In genomic region chrX:150370589-150371312, GRCh38 we compare ENCODE assay signal across 26 cellular contexts.
"Had no signal": no experiment of that assay in that cellular context is flagged by ENCODE, and none has a peak within 500 bp of the region (broad histone marks: within the 10 kb centered on the region; RNA-seq: fewer than 3 reads in every experiment).

No MANE protein-coding gene starts in this region.

- H3K4me3 Mint-ChIP-seq: activated CD4-positive, alpha-beta memory T cell treated with anti-CD3 and anti-CD28 coated beads, Interleukin-2, amount 10 ng/mL, durations not matched to agents 7 days and 5 days; activated T-cell treated with anti-CD3 and anti-CD28 coated beads, Interleukin-2, amount 50 U/mL, for 4 hours; central memory CD8-positive, alpha-beta T cell; naive B cell; T-helper 17 cell had no signal

- H3K4me1 ChIP-seq: parathyroid adenoma, right atrium auricular region had no signal

- H3K4me3 ChIP-seq: gastroesophageal sphincter, psoas muscle, right atrium auricular region, spleen, suprapubic skin, tibial artery had no signal

- H3K36me3 ChIP-seq: gastroesophageal sphincter, right atrium auricular region, spleen, suprapubic skin, tibial artery, WERI-Rb-1 had no signal

- H3K9me3 Mint-ChIP-seq: activated CD4-positive, alpha-beta memory T cell treated with anti-CD3 and anti-CD28 coated beads, Interleukin-2, amount 10 ng/mL, durations not matched to agents 7 days and 5 days; activated naive CD4-positive, alpha-beta T cell treated with anti-CD3 and anti-CD28 coated beads, Interleukin-2, amount 50 U/mL, for 72 hours; activated T-cell treated with anti-CD3 and anti-CD28 coated beads, Interleukin-2, amount 50 U/mL, for 4 hours; activated T-helper 2 cell treated with anti-CD3 and anti-CD28 coated beads, Interferon-gamma antibody, Interleukin-2, Interleukin-4, amounts not matched to agents 10 μg/mL and 5 μg/mL and 100 μg/mL, durations not matched to agents 14 hours and 24 hours and 36 hours; central memory CD8-positive, alpha-beta T cell had no signal

- H3K27ac ChIP-seq: gastroesophageal sphincter, parathyroid adenoma, psoas muscle, right atrium auricular region, spleen, suprapubic skin, WERI-Rb-1 had no signal

- H3K9me3 ChIP-seq: gastroesophageal sphincter, right atrium auricular region, spleen, suprapubic skin, tibial artery had no signal

- ATAC-seq: activated CD4-positive, CD25-positive, alpha-beta regulatory T cell treated with anti-CD3 and anti-CD28 coated beads, Interleukin-2, amount 50 U/mL, for 24 hours; activated naive CD4-positive, alpha-beta T cell treated with anti-CD3 and anti-CD28 coated beads, Interleukin-2, amount 50 U/mL, for 72 hours; activated T-cell treated with anti-CD3 and anti-CD28 coated beads, Interleukin-2, amount 50 U/mL, for 4 hours; gastroesophageal sphincter; left cardiac atrium; left ventricle myocardium superior; psoas muscle; T-helper 17 cell had no signal

- H3K27me3 Mint-ChIP-seq: activated CD4-positive, alpha-beta memory T cell treated with anti-CD3 and anti-CD28 coated beads, Interleukin-2, amount 10 ng/mL, durations not matched to agents 7 days and 5 days; central memory CD8-positive, alpha-beta T cell; naive B cell; T-helper 17 cell had no signal

- H2AFZ ChIP-seq: parathyroid adenoma had no signal

- H3K27me3 ChIP-seq: gastroesophageal sphincter, right atrium auricular region, spleen, suprapubic skin, tibial artery had no signal

- H3K27ac Mint-ChIP-seq: activated CD4-positive, alpha-beta memory T cell treated with anti-CD3 and anti-CD28 coated beads, Interleukin-2, amount 10 ng/mL, durations not matched to agents 7 days and 5 days; activated naive CD4-positive, alpha-beta T cell treated with anti-CD3 and anti-CD28 coated beads, Interleukin-2, amount 50 U/mL, for 72 hours; activated T-helper 2 cell treated with anti-CD3 and anti-CD28 coated beads, Interferon-gamma antibody, Interleukin-2, Interleukin-4, amounts not matched to agents 10 μg/mL and 5 μg/mL and 100 μg/mL, durations not matched to agents 14 hours and 24 hours and 36 hours; naive B cell; T-helper 17 cell had no signal

- H3K79me2 ChIP-seq: parathyroid adenoma had no signal

- DNase-seq: activated CD4-positive, alpha-beta memory T cell treated with anti-CD3 and anti-CD28 coated beads, Interleukin-2, amount 10 ng/mL, durations not matched to agents 7 days and 5 days; activated CD4-positive, alpha-beta T cell treated with anti-CD3 and anti-CD28 coated beads for 48 hours; activated naive CD4-positive, alpha-beta T cell; activated T-cell treated with anti-CD3 and anti-CD28 coated beads, Interleukin-2, amount 50 U/mL, for 4 hours; anterior cingulate cortex; effector memory CD4-positive, alpha-beta T cell; hippocampal formation; left cardiac atrium; left ventricle myocardium superior; naive B cell; nucleus accumbens; psoas muscle; spleen; stimulated activated naive CD4-positive, alpha-beta T cell; T-helper 17 cell; T1000; tibial artery; WERI-Rb-1 had no signal

- H3K9ac ChIP-seq: parathyroid adenoma had no signal

- H3K36me3 Mint-ChIP-seq: activated naive CD4-positive, alpha-beta T cell treated with anti-CD3 and anti-CD28 coated beads, Interleukin-2, amount 50 U/mL, for 72 hours; naive B cell had no signal
